ENCODE assay signal across 1 cellular context in genomic region chr6:119542037-119542436, GRCh38.
TF ChIP-seq lines count a peak whose summit lies in the region.

No MANE protein-coding gene starts in this region.

TF ChIP-seq in SK-N-SH treated with all-trans-retinoic acid at 6 μM for 48 hours, 23 proteins besides CTCF, POLR2A, EP300 and RAD21 (continued from another document):
- TF ChIP-seq BACH2 (CRISPR knock-in tag; IDR thresholded peaks at IDR 0.05; ENCODE audit: borderline replicate concordance): no peak
- no peak for TF ChIP-seq OSR1 (CRISPR knock-in tag; IDR thresholded peaks at IDR 0.05)
- no peak for TF ChIP-seq ZNF70 (CRISPR knock-in tag; IDR thresholded peaks at IDR 0.05)
- no peak for TF ChIP-seq CREB5 (CRISPR knock-in tag; IDR thresholded peaks at IDR 0.05; ENCODE audit: low read depth)
- TF ChIP-seq TSHZ2 (CRISPR knock-in tag; IDR thresholded peaks at IDR 0.05): no peak
